Comparison of ENCODE assay signal across 10 cellular contexts in the genomic region with DNA sequence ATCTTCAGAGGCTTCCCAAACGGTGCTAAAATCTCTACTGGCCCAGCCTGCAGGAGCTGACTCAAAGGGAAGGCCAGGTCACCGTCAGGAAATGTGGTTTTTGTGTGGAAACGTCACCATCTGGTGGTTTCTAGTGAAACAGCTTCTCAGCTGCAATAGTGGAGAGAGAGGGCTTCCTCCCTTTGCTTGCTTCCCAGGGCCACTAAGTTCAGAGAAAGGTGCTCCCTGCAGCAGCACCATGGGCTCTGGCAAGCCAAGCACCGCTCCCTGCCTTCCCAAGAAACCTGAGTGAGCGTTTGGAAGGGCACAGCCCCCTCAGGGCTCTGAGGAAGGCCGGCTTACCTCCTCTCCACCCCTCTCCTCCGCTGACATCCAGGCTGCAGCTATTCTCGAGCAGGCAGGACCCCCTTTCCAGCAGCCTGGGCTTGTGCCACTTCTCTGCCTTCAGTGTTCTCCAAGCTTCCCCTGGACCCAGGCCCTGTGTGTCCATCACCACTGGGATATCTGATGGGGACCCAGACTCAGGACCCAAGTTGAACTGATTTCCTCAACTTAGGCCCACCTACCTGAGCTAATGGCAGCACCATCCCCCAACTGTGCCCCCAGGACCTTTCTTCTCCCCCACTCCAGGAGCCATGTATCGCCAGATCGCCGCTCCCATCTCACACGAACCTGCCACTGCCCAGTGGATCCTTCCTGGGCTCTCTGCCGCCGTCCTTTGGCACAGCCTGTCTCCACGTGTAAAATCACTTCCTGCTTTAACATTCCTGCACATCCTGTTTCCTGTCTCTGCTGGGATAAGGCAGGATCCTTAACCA. TPM values are rescaled to one million over a fixed set of nuclear protein-coding genes. Genes with fewer than 3 reads are reported as not detected.
DNase-seq lines count a peak whose midpoint lies in the region; ATAC-seq and TF ChIP-seq lines count a peak whose summit lies in the region.
"Had no signal": no experiment of that assay in that cellular context is flagged by ENCODE, and none has a peak within 500 bp of the region (broad histone marks: within the 10 kb centered on the region; RNA-seq: fewer than 3 reads in every experiment).

No MANE protein-coding gene starts in this region.

- in situ Hi-C loops in G401 (cut with HindIII; ENCODE audit: low sequenced_read_pairs): no loop called here

- peak; percentile 91 for ATAC-seq in GM21786 (IDR thresholded peaks at IDR 0.05; ENCODE audit: unreplicated experiment)

- H3K27ac ChIP-seq in A673 (ENCODE audit: low read depth, low read length, poor library complexity, severe bottlenecking) (no peak overlapping the region), vagina (no peak overlapping the region)
- H3K27ac ChIP-seq: SJCRH30 had no signal

- TF ChIP-seq POLR2A in vagina (IDR thresholded peaks at IDR 0.05): no peak

- DNase-seq in A673 (ENCODE audit: low spot score): peak; percentile 59
- peak; percentile 79 for DNase-seq in G401 (ENCODE audit: low spot score)
- peak; percentile 52 for DNase-seq in RPMI8226
- DNase-seq in dermis microvascular lymphatic vessel endothelial cell (ENCODE audit: low read depth in 2 of 2): peak; percentile 25 to 33
- DNase-seq in mesenteric fat pad (ENCODE audit: low spot score): peak; percentile 64
- DNase-seq in vagina (ENCODE audit: extremely low spot score in 2 of 2): peak; percentile 75 to 84

- BruUV-seq in A673 (replicated peaks; lab: Mats Ljungman, UMichigan): no TSS peak

- CTCF ChIA-PET in A673 (lab: Charles Lee): interaction anchor here (0.7 to 1.6 kb wide), 4 partner anchors 690 to 757 kb away, joined by 3 to 5 read pairs (median 4); no protein-coding TSS in a partner anchor

- H3K4me1 ChIP-seq in A673 (ENCODE audit: insufficient read depth, low read length, poor library complexity, severe bottlenecking) (no peaks in the 10 kb centered on the region), vagina (no peaks in the 10 kb centered on the region)
- H3K4me1 ChIP-seq: SJCRH30 had no signal

- TF ChIP-seq RAD21 in Ishikawa (IDR thresholded peaks at IDR 0.05; ENCODE audit: low read depth): peak; percentile 76

- H3K36me3 ChIP-seq in A673 (ENCODE audit: insufficient read depth, low read length, poor library complexity, severe bottlenecking) (no peaks in the 10 kb centered on the region), vagina (no peaks in the 10 kb centered on the region)
- H3K36me3 ChIP-seq: SJCRH30 had no signal

- TF ChIP-seq EP300 in Ishikawa (IDR thresholded peaks at IDR 0.05; ENCODE audit: borderline replicate concordance): no peak

- POLR2A ChIA-PET in A673 (lab: Charles Lee; ENCODE audit: low non-redundant PET): no interaction called here

- H3K4me3 ChIP-seq in A673 (ENCODE audit: low read depth, low read length, poor library complexity, severe bottlenecking): no peak overlapping the region
- no peak overlapping the region for H3K4me3 ChIP-seq in vagina
- H3K4me3 ChIP-seq: SJCRH30 had no signal

- H3K9me3 ChIP-seq in A673 (ENCODE audit: low read depth, low read length, poor library complexity, severe bottlenecking) (no peaks in the 10 kb centered on the region), vagina (no peaks in the 10 kb centered on the region)
- H3K9me3 ChIP-seq: SJCRH30 had no signal

- intact Hi-C loops in A673 (cut with micrococcal nuclease; ENCODE audit: unreplicated experiment) (loop anchor here (1.0 kb wide), 2 partner anchors 701 to 757 kb away; no protein-coding TSS in a partner anchor), vagina (cut with DNase I) (no loop called here)

- H3K27me3 ChIP-seq in A673 (replicated peaks; ENCODE audit: insufficient read depth, low read depth, low read length, poor library complexity): no peaks in the 10 kb centered on the region
- H3K27me3 ChIP-seq in vagina: no peaks in the 10 kb centered on the region
- H3K27me3 ChIP-seq: SJCRH30 had no signal

- peak; percentile 49 for TF ChIP-seq CTCF in A673 (conservative IDR thresholded peaks at IDR 0.05; ENCODE audit: low read depth, low read length)
- TF ChIP-seq CTCF in vagina (IDR thresholded peaks at IDR 0.05): peak; percentile 25 to 40 (median 39)

TF ChIP-seq in Ishikawa, 13 proteins besides CTCF, POLR2A, EP300 and RAD21:
- TF ChIP-seq FOXM1 (IDR thresholded peaks at IDR 0.05; ENCODE audit: borderline replicate concordance, low read depth) (no peak), TEAD4 (IDR thresholded peaks at IDR 0.05) (no peak), TAF1 (IDR thresholded peaks at IDR 0.05; ENCODE audit: low read depth) (no peak), TCF12 (IDR thresholded peaks at IDR 0.05; ENCODE audit: low read depth) (no peak), ZBTB7A (IDR thresholded peaks at IDR 0.05; ENCODE audit: low read depth) (no peak), NFIC (IDR thresholded peaks at IDR 0.05) (no peak), CREB1 (IDR thresholded peaks at IDR 0.05; ENCODE audit: low read depth) (no peak), EGR1 (IDR thresholded peaks at IDR 0.05) (no peak), CEBPB (IDR thresholded peaks at IDR 0.05) (no peak), YY1 (IDR thresholded peaks at IDR 0.05; ENCODE audit: low read depth) (no peak)
- TF ChIP-seq, protein P1, sequence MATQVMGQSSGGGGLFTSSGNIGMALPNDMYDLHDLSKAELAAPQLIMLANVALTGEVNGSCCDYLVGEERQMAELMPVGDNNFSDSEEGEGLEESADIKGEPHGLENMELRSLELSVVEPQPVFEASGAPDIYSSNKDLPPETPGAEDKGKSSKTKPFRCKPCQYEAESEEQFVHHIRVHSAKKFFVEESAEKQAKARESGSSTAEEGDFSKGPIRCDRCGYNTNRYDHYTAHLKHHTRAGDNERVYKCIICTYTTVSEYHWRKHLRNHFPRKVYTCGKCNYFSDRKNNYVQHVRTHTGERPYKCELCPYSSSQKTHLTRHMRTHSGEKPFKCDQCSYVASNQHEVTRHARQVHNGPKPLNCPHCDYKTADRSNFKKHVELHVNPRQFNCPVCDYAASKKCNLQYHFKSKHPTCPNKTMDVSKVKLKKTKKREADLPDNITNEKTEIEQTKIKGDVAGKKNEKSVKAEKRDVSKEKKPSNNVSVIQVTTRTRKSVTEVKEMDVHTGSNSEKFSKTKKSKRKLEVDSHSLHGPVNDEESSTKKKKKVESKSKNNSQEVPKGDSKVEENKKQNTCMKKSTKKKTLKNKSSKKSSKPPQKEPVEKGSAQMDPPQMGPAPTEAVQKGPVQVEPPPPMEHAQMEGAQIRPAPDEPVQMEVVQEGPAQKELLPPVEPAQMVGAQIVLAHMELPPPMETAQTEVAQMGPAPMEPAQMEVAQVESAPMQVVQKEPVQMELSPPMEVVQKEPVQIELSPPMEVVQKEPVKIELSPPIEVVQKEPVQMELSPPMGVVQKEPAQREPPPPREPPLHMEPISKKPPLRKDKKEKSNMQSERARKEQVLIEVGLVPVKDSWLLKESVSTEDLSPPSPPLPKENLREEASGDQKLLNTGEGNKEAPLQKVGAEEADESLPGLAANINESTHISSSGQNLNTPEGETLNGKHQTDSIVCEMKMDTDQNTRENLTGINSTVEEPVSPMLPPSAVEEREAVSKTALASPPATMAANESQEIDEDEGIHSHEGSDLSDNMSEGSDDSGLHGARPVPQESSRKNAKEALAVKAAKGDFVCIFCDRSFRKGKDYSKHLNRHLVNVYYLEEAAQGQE (IDR thresholded peaks at IDR 0.05; ENCODE audit: low read depth): no peak
- TF ChIP-seq, protein P2, sequence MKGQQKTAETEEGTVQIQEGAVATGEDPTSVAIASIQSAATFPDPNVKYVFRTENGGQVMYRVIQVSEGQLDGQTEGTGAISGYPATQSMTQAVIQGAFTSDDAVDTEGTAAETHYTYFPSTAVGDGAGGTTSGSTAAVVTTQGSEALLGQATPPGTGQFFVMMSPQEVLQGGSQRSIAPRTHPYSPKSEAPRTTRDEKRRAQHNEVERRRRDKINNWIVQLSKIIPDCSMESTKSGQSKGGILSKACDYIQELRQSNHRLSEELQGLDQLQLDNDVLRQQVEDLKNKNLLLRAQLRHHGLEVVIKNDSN (IDR thresholded peaks at IDR 0.05): no peak
- TF ChIP-seq, protein P3, sequence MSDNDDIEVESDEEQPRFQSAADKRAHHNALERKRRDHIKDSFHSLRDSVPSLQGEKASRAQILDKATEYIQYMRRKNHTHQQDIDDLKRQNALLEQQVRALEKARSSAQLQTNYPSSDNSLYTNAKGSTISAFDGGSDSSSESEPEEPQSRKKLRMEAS (IDR thresholded peaks at IDR 0.05): no peak
TF ChIP-seq in Ishikawa: peak in this region for 0.

RNA-seq across cellular contexts. Expression of a gene that starts 9.8 kb away (rescaled TPM):
- total RNA-seq in A673 (2021) (not detected in 2 replicates), dermis microvascular lymphatic vessel endothelial cell (not detected in 2 replicates), mesenteric fat pad (not detected), vagina (not detected)
- total RNA-seq in G401 (2014; rRNA removed; shearing (Covaris generic)): not detected in 2 replicates
- total RNA-seq: pulmonary artery endothelial cell, SJCRH30 had no signal

Comparison
In these comparisons a context has a peak if more than half of its experiments do, and no peak if none do; other contexts are left out.
1. DNase-seq: peak in every context shown above with its lines; median percentile 80 in vagina; 79 in G401; 64 in mesenteric fat pad; 59 in A673; 52 in RPMI8226; 29 in dermis microvascular lymphatic vessel endothelial cell.